In genomic region chr9:136118367-136119258, GRCh38 we compare ENCODE assay signal across 8 cellular contexts. TPM values are rescaled to one million over a fixed set of nuclear protein-coding genes. Genes with fewer than 3 reads are reported as not detected.
DNase-seq lines count a peak whose midpoint lies in the region; ATAC-seq and TF ChIP-seq lines count a peak whose summit lies in the region.

A gene with protein sequence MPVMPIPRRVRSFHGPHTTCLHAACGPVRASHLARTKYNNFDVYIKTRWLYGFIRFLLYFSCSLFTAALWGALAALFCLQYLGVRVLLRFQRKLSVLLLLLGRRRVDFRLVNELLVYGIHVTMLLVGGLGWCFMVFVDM (minus strand): TSS chr9:136118875. CDS start chr9:136116900, 1,975 bp downstream.

- CTCF ChIA-PET in Panc1 (lab: Charles Lee) = no interaction called here

- TF ChIP-seq CTCF in KMS-11 (conservative IDR thresholded peaks at IDR 0.05; ENCODE audit: low read depth, low read length) = no peak
- TF ChIP-seq CTCF in Panc1 (IDR thresholded peaks at IDR 0.05) = no peak; the same call in 1 of the 2 replicates

- peak within 1 kb of the TSS; percentile 71 for H3K27ac ChIP-seq in KMS-11
- H3K27ac ChIP-seq in Panc1 (ENCODE audit: low read length) = peak within 1 kb of the TSS; percentile 86
- H3K27ac ChIP-seq in muscle layer of colon (ENCODE audit: low read depth, low read length) = peak within 1 kb of the TSS; percentile 84

- in situ Hi-C loops in Panc1 (cut with HindIII; ENCODE audit: low pct_unique_long_range_greater_than_20kb, low sequenced_read_pairs) = no loop called here

- H3K27me3 Mint-ChIP-seq in activated T-cell treated with anti-CD3 and anti-CD28 coated beads, Interleukin-2, amount 50 U/mL, for 4 hours (ENCODE audit: low read depth) = no peaks in the 10 kb centered on the region

- peak within 1 kb of the TSS; percentile 82 for H3K4me3 Mint-ChIP-seq in activated T-cell treated with anti-CD3 and anti-CD28 coated beads, Interleukin-2, amount 50 U/mL, for 4 hours

- H3K36me3 ChIP-seq in KMS-11 (ENCODE audit: insufficient read depth) = no peaks in the 10 kb centered on the region
- H3K36me3 ChIP-seq in Panc1 (ENCODE audit: control insufficient read depth, insufficient read depth, low read length) = no peaks in the 10 kb centered on the region
- peaks cover 13% of the 10 kb centered on the region for H3K36me3 ChIP-seq in muscle layer of colon (ENCODE audit: insufficient read depth, low read length)

- H2AFZ ChIP-seq in KMS-11 (ENCODE audit: low read depth) = peak within 1 kb of the TSS; percentile 66

- DNase-seq in DMS79 treated with DMSO at 0.1 percent for 48 hours (lab: John Stamatoyannopoulos, UW) = peak; percentile 90
- peak; percentile 71 for DNase-seq in Panc1 (ENCODE audit: low read depth, low spot score)
- DNase-seq in activated T-cell treated with anti-CD3 and anti-CD28 coated beads, Interleukin-2, amount 50 U/mL, for 4 hours = peak; percentile 96
- DNase-seq in stimulated activated CD8-positive, alpha-beta memory T cell treated with anti-CD3 and anti-CD28 coated beads, Interleukin-7, amount 100 ng/mL, for 1 hour (ENCODE audit: low read depth in 2 of 2) = peak; percentile 86 to 92

- H3K36me3 Mint-ChIP-seq in activated T-cell treated with anti-CD3 and anti-CD28 coated beads, Interleukin-2, amount 50 U/mL, for 4 hours (ENCODE audit: insufficient read depth) = no peaks in the 10 kb centered on the region

- H3K4me1 Mint-ChIP-seq in activated T-cell treated with anti-CD3 and anti-CD28 coated beads, Interleukin-2, amount 50 U/mL, for 4 hours (ENCODE audit: low read depth) = peaks cover 19% of the 10 kb centered on the region

- intact Hi-C loops in Panc1 (cut with micrococcal nuclease; ENCODE audit: unreplicated experiment) = no loop called here

- no TSS peak for BruUV-seq in Panc1 (replicated peaks; lab: Mats Ljungman, UMichigan)

- H4K20me1 ChIP-seq in KMS-11 (ENCODE audit: insufficient read depth) = no peaks in the 10 kb centered on the region

- H3K9ac ChIP-seq in KMS-11 (peak within 1 kb of the TSS; percentile 85), muscle layer of colon (ENCODE audit: low read length) (peak within 1 kb of the TSS; percentile 63)

- peak; percentile 60 for ATAC-seq in GM21737 (IDR thresholded peaks at IDR 0.05; ENCODE audit: unreplicated experiment)
- ATAC-seq in Panc1 = peak; percentile 92
- ATAC-seq in activated T-cell treated with anti-CD3 and anti-CD28 coated beads, Interleukin-2, amount 50 U/mL, for 4 hours = peak; percentile 92 to 93
- peak; percentile 90 for ATAC-seq in esophagus mucosa

- H3K9me3 Mint-ChIP-seq in activated T-cell treated with anti-CD3 and anti-CD28 coated beads, Interleukin-2, amount 50 U/mL, for 4 hours = no peaks in the 10 kb centered on the region

- H3K27me3 ChIP-seq in KMS-11 (ENCODE audit: insufficient read depth, low read depth) (peaks cover 5% of the 10 kb centered on the region; the same call in 1 of the 2 replicates), Panc1 (ENCODE audit: control insufficient read depth, insufficient read depth, low read length) (no peaks in the 10 kb centered on the region), muscle layer of colon (ENCODE audit: control insufficient read depth in 1 of 2, insufficient read depth in 2 of 2, low read length in 2 of 2) (no peaks in the 10 kb centered on the region)

- no peaks in the 10 kb centered on the region for H3K79me2 ChIP-seq in KMS-11 (ENCODE audit: insufficient read depth, low read depth)

- no peaks in the 10 kb centered on the region for H3K9me3 ChIP-seq in Panc1 (ENCODE audit: control insufficient read depth, insufficient read depth, low read depth, low read length)
- H3K9me3 ChIP-seq in muscle layer of colon (ENCODE audit: low read length) = no peaks in the 10 kb centered on the region

- POLR2A ChIA-PET in Panc1 (lab: Charles Lee) = no interaction called here

- H3K4me3 ChIP-seq in KMS-11 (IDR thresholded peaks at IDR 0.05; ENCODE audit: insufficient read depth, low read depth, low read length) (no peak within 1 kb of the TSS), Panc1 (ENCODE audit: low read depth in 2 of 2, low read length in 2 of 2) (peak within 1 kb of the TSS; percentile 64), muscle layer of colon (ENCODE audit: low read depth in 1 of 2, low read length in 2 of 2) (peak within 1 kb of the TSS; percentile 63 to 78)

- H3K4me2 ChIP-seq in KMS-11 = peak within 1 kb of the TSS; percentile 79

- H3K4me1 ChIP-seq in KMS-11 (ENCODE audit: low read depth, poor library complexity, severe bottlenecking) (peaks cover 6% of the 10 kb centered on the region), Panc1 (ENCODE audit: control insufficient read depth, insufficient read depth, low read length) (peaks cover 12% of the 10 kb centered on the region), muscle layer of colon (ENCODE audit: insufficient read depth, low read length) (peaks cover 20% of the 10 kb centered on the region)

RNA-seq across cellular contexts. Expression of the gene that starts here (rescaled TPM):
- total RNA-seq in Panc1 (2021; ENCODE audit: unreplicated experiment) (34.0 TPM), esophagus mucosa (32.6 TPM)
- 41.1 TPM for polyA plus RNA-seq in Panc1 (2012; ENCODE audit: insufficient read length)
- total RNA-seq in activated T-cell treated with anti-CD3 and anti-CD28 coated beads, Interleukin-2, amount 50 U/mL, for 4 hours = 10 to 100 TPM; 46.3 to 47.4 (median 46.5) TPM
